11 cellular contexts compared by ENCODE assay signal in the genomic region with DNA sequence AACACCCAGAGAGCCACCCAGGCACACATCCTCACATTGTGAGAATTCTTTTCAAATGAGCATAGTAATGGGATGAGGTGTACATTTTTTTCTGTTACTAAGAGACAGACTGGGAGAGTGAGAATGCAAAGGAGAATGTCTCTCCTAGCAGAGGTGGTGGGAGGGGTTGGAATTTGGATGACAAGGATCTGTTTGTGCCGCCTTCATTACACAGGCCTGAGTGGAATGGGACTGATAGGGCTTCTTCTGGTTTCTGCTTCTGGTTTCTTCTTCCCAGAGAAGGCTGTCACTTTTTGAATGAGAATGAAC. TPM values are rescaled to one million over a fixed set of nuclear protein-coding genes. Genes with fewer than 3 reads are reported as not detected.
DNase-seq lines count a peak whose midpoint lies in the region; ATAC-seq and TF ChIP-seq lines count a peak whose summit lies in the region.
"Had no signal": no experiment of that assay in that cellular context is flagged by ENCODE, and none has a peak within 500 bp of the region (broad histone marks: within the 10 kb centered on the region; RNA-seq: fewer than 3 reads in every experiment).

No MANE protein-coding gene starts in this region.

- H3K4me1 Mint-ChIP-seq in endodermal cell: peaks cover 51% of the 10 kb centered on the region

- H3K27ac ChIP-seq in endodermal cell (ENCODE audit: low read depth, low read length) (peak overlapping the region; percentile 88), neuronal stem cell (replicated peaks; ENCODE audit: low read length) (no peak overlapping the region)

- H3K9me3 ChIP-seq in endodermal cell (ENCODE audit: control insufficient read depth, low read length): no peaks in the 10 kb centered on the region
- H3K9me3 ChIP-seq in neuronal stem cell (replicated peaks in 1 of 2; ENCODE audit: control insufficient read depth in 2 of 2, insufficient read depth in 1 of 2, low read depth in 1 of 2, low read length in 2 of 2): no peaks in the 10 kb centered on the region

- peak overlapping the region; percentile 72 for H2AFZ ChIP-seq in neuronal stem cell (ENCODE audit: low read length)

- H3K9me3 Mint-ChIP-seq in endodermal cell: no peaks in the 10 kb centered on the region

- H3K79me1 ChIP-seq in neuronal stem cell (ENCODE audit: low read depth, low read length): no peaks in the 10 kb centered on the region

- no peak overlapping the region for H3K4me3 ChIP-seq in AG09309 (ENCODE audit: control insufficient read depth, low read depth, low read length)
- no peak overlapping the region for H3K4me3 ChIP-seq in endodermal cell (ENCODE audit: low read length)
- no peak overlapping the region for H3K4me3 ChIP-seq in neuronal stem cell (ENCODE audit: low read length in 2 of 2)

- H2AK5ac ChIP-seq in neuronal stem cell (ENCODE audit: low read depth, low read length): no peak overlapping the region

- no peak for ATAC-seq in activated CD4-positive, CD25-positive, alpha-beta regulatory T cell treated with anti-CD3 and anti-CD28 coated beads, Interleukin-2, amount 50 U/mL, for 24 hours

- H2BK15ac ChIP-seq in neuronal stem cell (ENCODE audit: low read length): no peak overlapping the region

- no peak overlapping the region for H3K18ac ChIP-seq in neuronal stem cell (ENCODE audit: low read length)

- no peak overlapping the region for H4K91ac ChIP-seq in neuronal stem cell (ENCODE audit: low read depth, low read length, poor library complexity)

- peak; percentile 89 for DNase-seq in AG09309 (ENCODE audit: low read depth)
- DNase-seq in LoVo (ENCODE audit: low spot score): peak; percentile 27
- DNase-seq in endodermal cell: no peak
- DNase-seq in neuronal stem cell (ENCODE audit: low spot score): no peak
- no peak for DNase-seq in stimulated activated naive CD4-positive, alpha-beta T cell treated with Interleukin-2 at 50 U/mL for 16 hours (lab: John Stamatoyannopoulos, UW)
- DNase-seq in COR-L47 (lab: John Stamatoyannopoulos, UW): no peak
- no peak for DNase-seq in NCI-H1694 (lab: John Stamatoyannopoulos, UW)
- DNase-seq: RPMI8226 had no signal

- H3K9ac ChIP-seq in endodermal cell (ENCODE audit: extremely low read depth, low read length, poor library complexity, severe bottlenecking) (no peak overlapping the region), neuronal stem cell (ENCODE audit: low read depth, low read length, poor library complexity) (no peak overlapping the region)

- H3K36me3 ChIP-seq in endodermal cell (ENCODE audit: control insufficient read depth, insufficient read depth, low read length) (no peaks in the 10 kb centered on the region), neuronal stem cell (replicated peaks in 1 of 2; ENCODE audit: control insufficient read depth in 2 of 2, insufficient read depth in 2 of 2, low read length in 2 of 2) (no peaks in the 10 kb centered on the region)

- H3K4ac ChIP-seq in neuronal stem cell (ENCODE audit: low read length): no peak overlapping the region

- no peaks in the 10 kb centered on the region for H3K27me3 Mint-ChIP-seq in endodermal cell (ENCODE audit: insufficient read depth)

- no peak overlapping the region for H2BK12ac ChIP-seq in neuronal stem cell (ENCODE audit: low read length)

- peak overlapping the region; percentile 72 for H3K27ac Mint-ChIP-seq in endodermal cell

- H3K14ac ChIP-seq in neuronal stem cell (ENCODE audit: low read length): no peak overlapping the region

- no peak overlapping the region for H3K4me2 ChIP-seq in neuronal stem cell (ENCODE audit: insufficient read depth, low read length, poor library complexity, severe bottlenecking)

- H3K4me1 ChIP-seq in endodermal cell (ENCODE audit: control insufficient read depth, insufficient read depth, low read length): peaks cover 28% of the 10 kb centered on the region
- H3K4me1 ChIP-seq in neuronal stem cell (ENCODE audit: control insufficient read depth in 2 of 2, insufficient read depth in 1 of 2, low read depth in 1 of 2, low read length in 2 of 2): peaks cover 25 to 36% of the 10 kb centered on the region in 2 donors

- no peak overlapping the region for H3K4me3 Mint-ChIP-seq in endodermal cell

- H3K36me3 Mint-ChIP-seq in endodermal cell (ENCODE audit: low read depth): no peaks in the 10 kb centered on the region

- TF ChIP-seq CTCF in AG09309 (IDR thresholded peaks at IDR 0.05; ENCODE audit: control insufficient read depth, insufficient read depth, low read depth, low read length, missing control alignments) (no peak), endodermal cell (conservative IDR thresholded peaks at IDR 0.05) (no peak)

- no peak overlapping the region for H3K23ac ChIP-seq in neuronal stem cell (ENCODE audit: low read depth, low read length, poor library complexity)

- no peak overlapping the region for H4K8ac ChIP-seq in neuronal stem cell (ENCODE audit: low read depth, low read length)

- no peak overlapping the region for H2BK120ac ChIP-seq in neuronal stem cell (ENCODE audit: low read depth, low read length)

- 32% methylated on average over 1 of the region's 1 CpG; no CpG with 5 or more reads in 1 of the 2 experiments for WGBS in endodermal cell (ENCODE audit: insufficient coverage in 1 of 2, insufficient read length in 1 of 2), 2 experiments
- no CpG with 5 or more reads among the region's 1 CpG for WGBS in neuronal stem cell (ENCODE audit: extremely low coverage in 2 of 2, insufficient read length in 2 of 2, insufficient replicate concordance in 1 of 2), 2 donors

- no peak overlapping the region for H2BK5ac ChIP-seq in neuronal stem cell (ENCODE audit: low read length)

- no peaks in the 10 kb centered on the region for H3K27me3 ChIP-seq in endodermal cell (ENCODE audit: control insufficient read depth, insufficient read depth, low read length, poor library complexity, severe bottlenecking)
- H3K27me3 ChIP-seq in neuronal stem cell (ENCODE audit: control insufficient read depth in 3 of 3, insufficient read depth in 3 of 3, low read depth in 1 of 3, low read length in 3 of 3): no peaks in the 10 kb centered on the region

RNA-seq across cellular contexts. Expression of a gene that starts 55.3 kb away (rescaled TPM):
- 1 to 10 TPM in 1 of 2 donors, not detected in 1; 6.8 TPM for total RNA-seq in endodermal cell
- not detected for polyA plus RNA-seq in endodermal cell (2013, experiment 1 of 2)
- polyA plus RNA-seq in endodermal cell (2013, experiment 2 of 2): not detected
- not detected for polyA plus RNA-seq in neuronal stem cell (2013, experiment 1 of 2)
- not detected for polyA plus RNA-seq in neuronal stem cell (2013, experiment 2 of 2)
- total RNA-seq: posterior vena cava had no signal
- polyA plus RNA-seq: adipose tissue had no signal

Comparison
In these comparisons a context has a peak if more than half of its experiments do, and no peak if none do; other contexts are left out.
1. DNase-seq: peak in AG09309 (single experiment) and LoVo (single experiment); none in endodermal cell (single experiment), neuronal stem cell (single experiment), stimulated activated naive CD4-positive, alpha-beta T cell treated with Interleukin-2 at 50 U/mL for 16 hours (single experiment), COR-L47 (single experiment) and NCI-H1694 (single experiment).